1 cellular context compared by ENCODE assay signal in genomic region chr9:134135343-134136116, GRCh38.
TF ChIP-seq lines count a peak whose summit lies in the region.

WDR5 (plus strand) TSS chr9:134136082; CDS start chr9:134139878, 3,796 bp downstream.

TF ChIP-seq in HepG2, 621 proteins besides CTCF, POLR2A, EP300 and RAD21 (continued from another document and continues in another):
- TF ChIP-seq ZMAT5 (CRISPR knock-in tag; IDR thresholded peaks at IDR 0.05; ENCODE audit: borderline replicate concordance, low read depth): no peak
- TF ChIP-seq BRD4 (CRISPR knock-in tag; IDR thresholded peaks at IDR 0.05): no peak
- TF ChIP-seq GABPB1 (CRISPR knock-in tag; IDR thresholded peaks at IDR 0.05): peak; percentile 69
- TF ChIP-seq KLF15 (CRISPR knock-in tag; IDR thresholded peaks at IDR 0.05; ENCODE audit: borderline replicate concordance): no peak
- no peak for TF ChIP-seq ZNF660 (CRISPR knock-in tag; IDR thresholded peaks at IDR 0.05; ENCODE audit: borderline replicate concordance, low read depth)
- peak; percentile 36; the same call in 1 of the 2 replicates for TF ChIP-seq TOPORS (CRISPR knock-in tag; IDR thresholded peaks at IDR 0.05)
- no peak for TF ChIP-seq FLYWCH1 (CRISPR knock-in tag; IDR thresholded peaks at IDR 0.05)
- 0 out of 2 replicates have a peak, but pooled peaks have one; percentile 44 for TF ChIP-seq ZNF274 (CRISPR knock-in tag; IDR thresholded peaks at IDR 0.05)
- TF ChIP-seq MTA1 (CRISPR knock-in tag; IDR thresholded peaks at IDR 0.05; ENCODE audit: borderline replicate concordance): no peak
- no peak for TF ChIP-seq HNF1B (CRISPR knock-in tag; IDR thresholded peaks at IDR 0.05)
- peak; percentile 61; the same call in 1 of the 2 replicates for TF ChIP-seq ERF (CRISPR knock-in tag; IDR thresholded peaks at IDR 0.05)
- TF ChIP-seq ZNF646 (CRISPR knock-in tag; IDR thresholded peaks at IDR 0.05): no peak
- no peak for TF ChIP-seq ZNF709 (CRISPR knock-in tag; IDR thresholded peaks at IDR 0.05)
- TF ChIP-seq NRL (CRISPR knock-in tag; IDR thresholded peaks at IDR 0.05; ENCODE audit: borderline replicate concordance): peak; percentile 87; the same call in 1 of the 2 replicates
- no peak for TF ChIP-seq MZF1 (CRISPR knock-in tag; IDR thresholded peaks at IDR 0.05; ENCODE audit: borderline replicate concordance)
- TF ChIP-seq ZNF160 (CRISPR knock-in tag; IDR thresholded peaks at IDR 0.05): no peak
- TF ChIP-seq ATF7 (IDR thresholded peaks at IDR 0.05): no peak
- TF ChIP-seq ATF7 (CRISPR knock-in tag; IDR thresholded peaks at IDR 0.05): no peak
- peak; percentile 24; the same call in 1 of the 2 replicates for TF ChIP-seq ZNF430 (CRISPR knock-in tag; IDR thresholded peaks at IDR 0.05)
- 0 out of 2 replicates have a peak, but pooled peaks have one; percentile 27 for TF ChIP-seq ZNF343 (CRISPR knock-in tag; IDR thresholded peaks at IDR 0.05)
- TF ChIP-seq MTF1 (CRISPR knock-in tag; IDR thresholded peaks at IDR 0.05): no peak
- no peak for TF ChIP-seq THRA (CRISPR knock-in tag; IDR thresholded peaks at IDR 0.05; ENCODE audit: borderline replicate concordance)
- no peak; the same call in none of the 2 replicates for TF ChIP-seq CSRNP1 (CRISPR knock-in tag; IDR thresholded peaks at IDR 0.05)
- no peak for TF ChIP-seq THAP8 (CRISPR knock-in tag; IDR thresholded peaks at IDR 0.05; ENCODE audit: borderline replicate concordance)
- TF ChIP-seq RBFOX2 (IDR thresholded peaks at IDR 0.05; ENCODE audit: low read depth, low read length): peak; percentile 86
- TF ChIP-seq BRF2 (CRISPR knock-in tag; IDR thresholded peaks at IDR 0.05): no peak
- no peak for TF ChIP-seq ZSCAN9 (CRISPR knock-in tag; IDR thresholded peaks at IDR 0.05; ENCODE audit: borderline replicate concordance)
- no peak for TF ChIP-seq GLI4 (CRISPR knock-in tag; IDR thresholded peaks at IDR 0.05; ENCODE audit: borderline replicate concordance)
- no peak for TF ChIP-seq HHEX (CRISPR knock-in tag; IDR thresholded peaks at IDR 0.05)
- 0 out of 2 replicates have a peak, but pooled peaks have one; percentile 34 for TF ChIP-seq TMF1 (CRISPR knock-in tag; IDR thresholded peaks at IDR 0.05; ENCODE audit: low read depth)
- TF ChIP-seq ZHX1 (CRISPR knock-in tag; IDR thresholded peaks at IDR 0.05; ENCODE audit: low read depth): no peak
- no peak for TF ChIP-seq ZNF12 (CRISPR knock-in tag; IDR thresholded peaks at IDR 0.05)
- no peak for TF ChIP-seq THAP7 (CRISPR knock-in tag; IDR thresholded peaks at IDR 0.05)
- no peak for TF ChIP-seq ATF1 (CRISPR knock-in tag; IDR thresholded peaks at IDR 0.05)
- TF ChIP-seq ZNF747 (CRISPR knock-in tag; IDR thresholded peaks at IDR 0.05; ENCODE audit: borderline replicate concordance): no peak; the same call in 1 of the 2 replicates
- TF ChIP-seq TFAP4 (IDR thresholded peaks at IDR 0.05; ENCODE audit: borderline replicate concordance, low read depth): no peak
- TF ChIP-seq ZNF891 (CRISPR knock-in tag; IDR thresholded peaks at IDR 0.05): no peak
- TF ChIP-seq NR2F2 (IDR thresholded peaks at IDR 0.05; ENCODE audit: borderline replicate concordance, low read depth): no peak
- TF ChIP-seq PHF21A (CRISPR knock-in tag; IDR thresholded peaks at IDR 0.05): no peak; the same call in 1 of the 2 replicates
- TF ChIP-seq PRDM4 (CRISPR knock-in tag; IDR thresholded peaks at IDR 0.05; ENCODE audit: borderline replicate concordance): no peak
- no peak for TF ChIP-seq ZNF724P (CRISPR knock-in tag; IDR thresholded peaks at IDR 0.05; ENCODE audit: borderline replicate concordance)
- TF ChIP-seq SKI (IDR thresholded peaks at IDR 0.05; ENCODE audit: partially characterized antibody): peak; percentile 11
- TF ChIP-seq ZNF678 (CRISPR knock-in tag; IDR thresholded peaks at IDR 0.05): no peak
